In the genomic region with DNA sequence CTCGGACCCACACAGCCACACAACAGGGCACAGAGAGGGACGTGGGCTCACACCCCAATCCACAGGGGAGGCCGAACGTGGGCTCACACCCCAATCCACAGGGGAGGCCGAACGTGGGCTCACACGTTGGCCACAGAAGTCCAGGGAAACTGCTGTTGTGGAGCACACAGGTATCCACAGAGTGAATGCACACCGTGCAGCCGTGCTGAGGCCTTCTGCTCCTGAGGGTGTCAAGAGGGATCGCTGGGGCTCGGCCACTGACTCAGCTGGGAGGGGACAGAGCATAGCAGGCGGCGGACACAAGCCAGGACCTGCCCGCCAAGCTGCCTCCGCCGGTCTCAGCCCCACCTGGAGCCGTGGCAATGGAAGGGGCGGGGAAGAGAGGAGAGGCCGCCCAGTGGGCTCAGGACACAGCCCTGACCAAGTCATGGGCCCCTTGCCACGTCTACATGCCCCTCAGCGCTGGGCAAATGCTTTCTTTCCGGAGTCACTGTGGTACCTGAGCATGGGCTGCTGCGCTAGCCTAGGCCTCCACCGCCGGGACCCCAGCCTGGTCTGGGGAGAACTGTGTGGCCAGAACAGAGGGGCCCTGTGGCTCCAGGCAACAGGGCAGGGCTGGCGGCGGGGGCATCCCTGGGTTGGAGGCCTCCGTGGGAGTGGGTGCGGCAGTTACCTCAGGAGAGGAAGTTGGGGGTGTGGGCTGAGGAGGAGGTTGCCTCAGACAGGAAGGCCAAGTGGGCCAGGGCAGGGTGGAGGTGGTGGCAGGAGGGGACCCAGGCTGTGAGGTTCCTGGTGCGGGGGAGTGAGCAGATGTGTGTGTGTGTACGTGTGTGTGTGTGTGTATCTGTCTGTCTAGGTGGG, we compare ENCODE assay signal across 8 cellular contexts. TPM values are rescaled to one million over a fixed set of nuclear protein-coding genes. Genes with fewer than 3 reads are reported as not detected.
DNase-seq lines count a peak whose midpoint lies in the region; ATAC-seq and TF ChIP-seq lines count a peak whose summit lies in the region.

No MANE protein-coding gene starts in this region.

- no peak for TF ChIP-seq POLR2A in adrenal gland (IDR thresholded peaks at IDR 0.05)

- no peaks in the 10 kb centered on the region for H3K9me3 ChIP-seq in adrenal gland (replicated peaks in 1 of 3)

- peak; percentile 84 for ATAC-seq in foreskin keratinocyte
- ATAC-seq in GM18517 (IDR thresholded peaks at IDR 0.05; ENCODE audit: unreplicated experiment) = no peak

- H3K27me3 ChIP-seq in foreskin keratinocyte (no peaks in the 10 kb centered on the region), adrenal gland (no peaks in the 10 kb centered on the region)

- no peak for TF ChIP-seq CTCF in foreskin keratinocyte (conservative IDR thresholded peaks at IDR 0.05)
- no peak for TF ChIP-seq CTCF in adrenal gland (IDR thresholded peaks at IDR 0.05)

- H3K36me3 ChIP-seq in adrenal gland (replicated peaks in 1 of 2) = no peaks in the 10 kb centered on the region

- WGBS in adrenal gland, 4 donors = 60 to 70% (median 68%) methylated on average over 12 to 31 of the region's 31 CpGs

- DNase-seq in NCI-H1417 (lab: John Stamatoyannopoulos, UW) = peak; percentile 79 to 86 (median 83)
- no peak for DNase-seq in NCI-H1417 treated with DMSO at 0.1 percent for 48 hours (lab: John Stamatoyannopoulos, UW)
- DNase-seq in NCI-H526 (lab: John Stamatoyannopoulos, UW) = peak; percentile 33 to 87
- peak; percentile 44 to 58 for DNase-seq in activated CD8-positive, alpha-beta memory T cell treated with anti-CD3 and anti-CD28 coated beads for 1 hour (ENCODE audit: extremely low read depth in 1 of 2, low read depth in 1 of 2)
- peak; percentile 79 to 90 for DNase-seq in foreskin keratinocyte
- DNase-seq in stimulated activated CD4-positive, alpha-beta T cell treated with anti-CD3 and anti-CD28 coated beads, Interleukin-15, amount 100 ng/mL, for 24 hours = peak; percentile 74
- no peak for DNase-seq in adrenal gland

- no peak overlapping the region for H3K4me3 ChIP-seq in adrenal gland

- peak overlapping the region; percentile 93 for H3K27ac ChIP-seq in foreskin keratinocyte
- H3K27ac ChIP-seq in adrenal gland = peak overlapping the region in 1 of 5 donors; percentile 29

- H3K4me1 ChIP-seq in foreskin keratinocyte = peaks cover 18% of the 10 kb centered on the region
- H3K4me1 ChIP-seq in adrenal gland (replicated peaks in 1 of 2) = peaks cover 0 to 8% of the 10 kb centered on the region in 2 donors

- intact Hi-C loops in adrenal gland (cut with DNase I) = no loop called here

RNA-seq across cellular contexts. Expression of a gene that starts 1.2 kb away (rescaled TPM):
- total RNA-seq in foreskin keratinocyte = 42.3 and 49.3 TPM in 2 replicates
- 49.6 and 62.4 TPM in 2 replicates for polyA plus RNA-seq in foreskin keratinocyte
- 1 to 10 TPM in 3 of 8 donors, under 1 TPM in 4, not detected in 1; 0.43 to 2.0 (median 0.99) TPM for total RNA-seq in adrenal gland
- 10 to 100 TPM in 1 of 3 donors, 1 to 10 TPM in 1, not detected in 1; 3.0 to 10.9 TPM for polyA plus RNA-seq in adrenal gland

RNA-seq across cellular contexts. Expression of a gene that starts 21.0 kb away (rescaled TPM):
- total RNA-seq in foreskin keratinocyte (31.5 and 34.6 TPM in 2 replicates), adrenal gland (10 to 100 TPM; 30.7 to 63.5 (median 49.8) TPM)
- polyA plus RNA-seq in foreskin keratinocyte (44.0 and 50.2 TPM in 2 replicates), adrenal gland (10 to 100 TPM; 38.8 to 73.2 (median 66.8) TPM)

RNA-seq across cellular contexts. Expression of a gene that starts 23.8 kb away (rescaled TPM):
- total RNA-seq in foreskin keratinocyte (43.3 and 44.7 TPM in 2 replicates), adrenal gland (10 to 100 TPM; 10.5 to 48.2 (median 26.6) TPM)
- polyA plus RNA-seq in foreskin keratinocyte (41.0 and 44.0 TPM in 2 replicates), adrenal gland (100 to 1,000 TPM in 1 of 3 donors, 10 to 100 TPM in 2; 14.2 to 136 (median 83.9) TPM)

RNA-seq across cellular contexts. Expression of a gene that starts 31.6 kb away (rescaled TPM):
- total RNA-seq in foreskin keratinocyte (not detected in 2 replicates), adrenal gland (10 to 100 TPM; 14.8 to 83.3 (median 44.8) TPM)
- polyA plus RNA-seq in foreskin keratinocyte (0.11 and 0.12 TPM in 2 replicates), adrenal gland (10 to 100 TPM; 17.0 to 72.8 (median 23.2) TPM)

RNA-seq across cellular contexts. Expression of a gene that starts 40.1 kb away (rescaled TPM):
- total RNA-seq in foreskin keratinocyte (1.7 and 2.7 TPM in 2 replicates), adrenal gland (1 to 10 TPM in 1 of 8 donors, under 1 TPM in 2, not detected in 5; 0.18 to 2.6 (median 0.65) TPM)
- polyA plus RNA-seq in foreskin keratinocyte (3.2 and 4.5 TPM in 2 replicates), adrenal gland (under 1 TPM in 2 of 3 donors, not detected in 1; 0.13 to 0.16 TPM)

Comparison
In these comparisons a context has a peak if more than half of its experiments do, and no peak if none do; other contexts are left out.
1. DNase-seq: peak in NCI-H1417 (3 of 3), NCI-H526 (2 of 2), activated CD8-positive, alpha-beta memory T cell treated with anti-CD3 and anti-CD28 coated beads for 1 hour (2 of 2), foreskin keratinocyte (2 of 2) and stimulated activated CD4-positive, alpha-beta T cell treated with anti-CD3 and anti-CD28 coated beads, Interleukin-15, amount 100 ng/mL, for 24 hours (single experiment); none in NCI-H1417 treated with DMSO at 0.1 percent for 48 hours (single experiment) and adrenal gland (0 of 7).
2. RNA of a gene that starts 1.2 kb away (total RNA-seq): 42.3 to 49.3 TPM in foreskin keratinocyte; 0.43 to 2.0 TPM in adrenal gland; every median in the first group is over 10 times any median in the second.